Comparison of ENCODE assay signal across 8 cellular contexts in genomic region chr11:34356918-34357645, GRCh38. TPM values are rescaled to one million over a fixed set of nuclear protein-coding genes. Genes with fewer than 3 reads are reported as not detected.
DNase-seq lines count a peak whose midpoint lies in the region; ATAC-seq and TF ChIP-seq lines count a peak whose summit lies in the region.

No MANE protein-coding gene starts in this region.

- peak overlapping the region; percentile 47 to 72 for H3K9ac ChIP-seq in mucosa of rectum (ENCODE audit: low read depth in 1 of 2, low read length in 2 of 2)

- TF ChIP-seq POLR2A in erythroblast (IDR thresholded peaks at IDR 0.05; ENCODE audit: low read length), result no peak

- H3K4me1 ChIP-seq in mucosa of rectum (ENCODE audit: control insufficient read depth in 2 of 2, insufficient read depth in 2 of 2, low read length in 2 of 2), result peaks cover 16 to 22% of the 10 kb centered on the region in 2 donors

- H3K36me3 ChIP-seq in H7 (replicated peaks; ENCODE audit: control insufficient read depth, insufficient read depth, low read length), result no peaks in the 10 kb centered on the region
- no peaks in the 10 kb centered on the region for H3K36me3 ChIP-seq in mucosa of rectum (ENCODE audit: control insufficient read depth in 2 of 2, insufficient read depth in 2 of 2, low read length in 2 of 2)

- H3K4me3 ChIP-seq in H7 (ENCODE audit: insufficient read depth, low read depth, low read length), result peak overlapping the region; percentile 75
- peak overlapping the region; percentile 68 to 76 for H3K4me3 ChIP-seq in mucosa of rectum (ENCODE audit: low read length in 2 of 2)

- H3K27ac ChIP-seq in mucosa of rectum (ENCODE audit: low read depth in 2 of 2, low read length in 2 of 2), result peak overlapping the region; percentile 68 to 73

- H3K27me3 ChIP-seq in H7 (ENCODE audit: control insufficient read depth, insufficient read depth, low read length), result peaks cover 27% of the 10 kb centered on the region
- H3K27me3 ChIP-seq in mucosa of rectum (ENCODE audit: control insufficient read depth in 2 of 2, insufficient read depth in 2 of 2, low read length in 2 of 2), result peaks cover 17 to 18% of the 10 kb centered on the region in 2 donors

- DNase-seq in DMS53 treated with DMSO at 0.1 percent for 48 hours (lab: John Stamatoyannopoulos, UW; ENCODE audit: unreplicated experiment) (peak; percentile 16), H7 (peak; percentile 72), NCI-H460 (ENCODE audit: extremely low read depth, low read depth) (peak; percentile 13), activated T-cell treated with anti-CD3 and anti-CD28 coated beads for 4 hours (peak; percentile 18), erythroblast (lab: John Stamatoyannopoulos, UW) (peak; percentile 42 to 51)
- peak; percentile 41 for DNase-seq in stimulated activated naive CD4-positive, alpha-beta T cell treated with Interleukin-2 at 50 U/mL for 16 hours (lab: John Stamatoyannopoulos, UW)

- H3K9me3 ChIP-seq in mucosa of rectum (ENCODE audit: control insufficient read depth in 2 of 2, low read length in 2 of 2), result no peaks in the 10 kb centered on the region

- no peak for ATAC-seq in HG03565 (IDR thresholded peaks at IDR 0.05; ENCODE audit: unreplicated experiment)

RNA-seq across cellular contexts. Expression of gene ABTB2, which starts 0.7 kb away (rescaled TPM):
- 9.3 and 12.2 TPM in 2 replicates for total RNA-seq in H7 (2014; rRNA removed; shearing (Covaris generic))
- total RNA-seq in NCI-H460 (2014; rRNA removed; shearing (Covaris generic)), result 1.3 and 1.9 TPM in 2 replicates
- 1.7 and 4.5 TPM in 2 replicates for polyA plus RNA-seq in NCI-H460 (2014; cell fraction: nucleus; rRNA removed)

Comparison
In these comparisons a context has a peak if more than half of its experiments do, and no peak if none do; other contexts are left out.
1. DNase-seq: peak in every context shown above with its lines; median percentile 72 in H7; 46 in erythroblast; 41 in stimulated activated naive CD4-positive, alpha-beta T cell treated with Interleukin-2 at 50 U/mL for 16 hours; 18 in activated T-cell treated with anti-CD3 and anti-CD28 coated beads for 4 hours; 16 in DMS53 treated with DMSO at 0.1 percent for 48 hours; 13 in NCI-H460.